25 cellular contexts compared by ENCODE assay signal in the genomic region with DNA sequence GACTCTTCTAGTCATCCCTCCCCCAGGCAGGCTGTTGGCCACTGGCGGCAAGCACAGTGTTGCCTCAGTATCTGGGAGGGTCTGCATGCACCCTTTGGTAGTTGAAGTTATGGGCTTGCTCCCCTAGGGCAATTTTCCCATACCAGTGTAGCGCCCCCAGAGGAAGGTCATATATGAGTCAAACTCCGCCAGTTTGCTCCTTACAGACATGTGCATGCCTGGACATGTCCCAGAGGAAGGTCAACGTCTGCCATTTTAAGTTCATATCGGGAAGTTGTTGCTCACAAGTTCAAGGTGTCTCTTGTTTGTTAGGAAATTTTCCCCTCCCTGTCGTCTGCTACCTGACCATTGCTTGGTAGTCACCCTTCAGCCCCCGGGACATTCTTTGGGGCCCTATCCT. TPM values are rescaled to one million over a fixed set of nuclear protein-coding genes. Genes with fewer than 3 reads are reported as not detected.
DNase-seq lines count a peak whose midpoint lies in the region; ATAC-seq and TF ChIP-seq lines count a peak whose summit lies in the region.
"Had no signal": no experiment of that assay in that cellular context is flagged by ENCODE, and none has a peak within 500 bp of the region (broad histone marks: within the 10 kb centered on the region; RNA-seq: fewer than 3 reads in every experiment).

No MANE protein-coding gene starts in this region.

- peaks cover 20% of the 10 kb centered on the region for H3K9me3 Mint-ChIP-seq in GM23338
- H3K9me3 Mint-ChIP-seq in glutamatergic neuron (ENCODE audit: unreplicated experiment): no peaks in the 10 kb centered on the region
- H3K9me3 Mint-ChIP-seq: activated B cell treated with CpG ODN at 0.5 μM for 24 hours had no signal

- no peak for ATAC-seq in GM23338
- ATAC-seq in GM18517 (IDR thresholded peaks at IDR 0.05; ENCODE audit: unreplicated experiment): no peak
- ATAC-seq in GM21737 (IDR thresholded peaks at IDR 0.05; ENCODE audit: unreplicated experiment): no peak
- ATAC-seq: esophagus mucosa, gastroesophageal sphincter, left lung had no signal

- no peaks in the 10 kb centered on the region for H4K20me1 ChIP-seq in GM23338 (replicated peaks; ENCODE audit: insufficient read depth)
- H4K20me1 ChIP-seq: BLaER1 had no signal

- peak overlapping the region; percentile 90 for H3K27ac Mint-ChIP-seq in GM23338
- H3K27ac Mint-ChIP-seq in glutamatergic neuron (ENCODE audit: unreplicated experiment): peak overlapping the region; percentile 8
- H3K27ac Mint-ChIP-seq: activated B cell treated with CpG ODN at 0.5 μM for 24 hours; T-helper 1 cell treated with Interleukin-12 subunit alpha and Interleukin-12 subunit beta and Interleukin-4 antibody, amounts not matched to agents 30 μg/mL and 1 μg/mL, for 36 hours had no signal

- H3K4me1 Mint-ChIP-seq in GM23338 (peaks cover under 1% of the 10 kb centered on the region; the same call in 2 of the 3 replicates), glutamatergic neuron (ENCODE audit: low read depth, unreplicated experiment) (no peaks in the 10 kb centered on the region)
- H3K4me1 Mint-ChIP-seq: activated B cell treated with CpG ODN at 0.5 μM for 24 hours had no signal

- H3K4me3 Mint-ChIP-seq in GM23338 (no peak overlapping the region), glutamatergic neuron (ENCODE audit: unreplicated experiment) (no peak overlapping the region)
- H3K4me3 Mint-ChIP-seq: activated B cell treated with CpG ODN at 0.5 μM for 24 hours; T-helper 1 cell treated with Interleukin-12 subunit alpha and Interleukin-12 subunit beta and Interleukin-4 antibody, amounts not matched to agents 30 μg/mL and 1 μg/mL, for 36 hours had no signal

- peaks cover 27% of the 10 kb centered on the region for H3K9me2 ChIP-seq in GM23338 (ENCODE audit: insufficient read depth)

- no peak for TF ChIP-seq POLR2A in NB4 (IDR thresholded peaks at IDR 0.05; ENCODE audit: extremely low read depth, insufficient read length)

- peak; percentile 41 to 51 for TF ChIP-seq CTCF in GM23338 (conservative IDR thresholded peaks at IDR 0.05; ENCODE audit: low read depth in 2 of 2)
- no peak for TF ChIP-seq CTCF in NB4 (IDR thresholded peaks at IDR 0.05; ENCODE audit: low read depth, low read length)
- no peak for TF ChIP-seq CTCF in glutamatergic neuron (IDR thresholded peaks at IDR 0.05; ENCODE audit: partially characterized antibody, unreplicated experiment)

- H2AFZ ChIP-seq in GM23338: peak overlapping the region; percentile 95

- no peaks in the 10 kb centered on the region for H3K79me2 ChIP-seq in GM23338 (replicated peaks; ENCODE audit: insufficient read depth)

- no peaks in the 10 kb centered on the region for H3K36me3 ChIP-seq in GM23338 (ENCODE audit: insufficient read depth)
- H3K36me3 ChIP-seq: adrenal gland, BLaER1, gastroesophageal sphincter, left lung, neutrophil had no signal

- H3K36me3 Mint-ChIP-seq in GM23338 (ENCODE audit: low read depth): peaks cover 11% of the 10 kb centered on the region; the same call in 2 of the 3 replicates
- H3K36me3 Mint-ChIP-seq in glutamatergic neuron (ENCODE audit: unreplicated experiment): no peaks in the 10 kb centered on the region

- H3K27me3 Mint-ChIP-seq in GM23338 (ENCODE audit: insufficient read depth, low read depth, poor library complexity) (no peaks in the 10 kb centered on the region), glutamatergic neuron (ENCODE audit: unreplicated experiment) (peaks cover 2% of the 10 kb centered on the region)
- H3K27me3 Mint-ChIP-seq: activated B cell treated with CpG ODN at 0.5 μM for 24 hours had no signal

- no peaks in the 10 kb centered on the region for H3F3A ChIP-seq in GM23338 (replicated peaks; ENCODE audit: low read depth)

- H3K27me3 ChIP-seq in GM23338 (ENCODE audit: insufficient read depth): no peaks in the 10 kb centered on the region
- H3K27me3 ChIP-seq: adrenal gland, BLaER1, gastroesophageal sphincter, left lung, neutrophil, testis had no signal

- H3K4me3 ChIP-seq in GM23338: no peak overlapping the region
- H3K4me3 ChIP-seq in NB4 (ENCODE audit: low read depth, low read length): no peak overlapping the region
- H3K4me3 ChIP-seq: adrenal gland, BLaER1, gastroesophageal sphincter, left lung, testis had no signal

- H3K27ac ChIP-seq in GM23338 (ENCODE audit: low read depth): no peak overlapping the region
- H3K27ac ChIP-seq in substantia nigra (ENCODE audit: low read depth, low read length, poor library complexity, severe bottlenecking): no peak overlapping the region
- H3K27ac ChIP-seq: adrenal gland, BLaER1, gastroesophageal sphincter, left lung, neutrophil, testis had no signal

- no peak overlapping the region for H3K4me2 ChIP-seq in GM23338
- H3K4me2 ChIP-seq: BLaER1 had no signal

- DNase-seq in DMS53 (lab: John Stamatoyannopoulos, UW): peak; percentile 4
- DNase-seq in DMS53 treated with DMSO at 0.1 percent for 48 hours (lab: John Stamatoyannopoulos, UW; ENCODE audit: unreplicated experiment): no peak
- peak; percentile 50 for DNase-seq in GM23338 (ENCODE audit: low spot score)
- DNase-seq in NB4 (ENCODE audit: low read depth): peak; percentile 8
- DNase-seq in glutamatergic neuron: no peak
- no peak for DNase-seq in substantia nigra (lab: John Stamatoyannopoulos, UW)
- DNase-seq: 8988T, activated B cell treated with CpG ODN at 0.5 μM for 24 hours, adrenal gland, HCEC 1CT, left lung, NCI-H446, SHP77, testis had no signal

- no peaks in the 10 kb centered on the region for H3K4me1 ChIP-seq in GM23338 (ENCODE audit: insufficient read depth)
- H3K4me1 ChIP-seq: adrenal gland, BLaER1, gastroesophageal sphincter, left lung, testis had no signal

TF ChIP-seq in GM23338, 12 proteins besides CTCF, POLR2A, EP300 and RAD21 (continues in another document):
- TF ChIP-seq, protein P1, sequence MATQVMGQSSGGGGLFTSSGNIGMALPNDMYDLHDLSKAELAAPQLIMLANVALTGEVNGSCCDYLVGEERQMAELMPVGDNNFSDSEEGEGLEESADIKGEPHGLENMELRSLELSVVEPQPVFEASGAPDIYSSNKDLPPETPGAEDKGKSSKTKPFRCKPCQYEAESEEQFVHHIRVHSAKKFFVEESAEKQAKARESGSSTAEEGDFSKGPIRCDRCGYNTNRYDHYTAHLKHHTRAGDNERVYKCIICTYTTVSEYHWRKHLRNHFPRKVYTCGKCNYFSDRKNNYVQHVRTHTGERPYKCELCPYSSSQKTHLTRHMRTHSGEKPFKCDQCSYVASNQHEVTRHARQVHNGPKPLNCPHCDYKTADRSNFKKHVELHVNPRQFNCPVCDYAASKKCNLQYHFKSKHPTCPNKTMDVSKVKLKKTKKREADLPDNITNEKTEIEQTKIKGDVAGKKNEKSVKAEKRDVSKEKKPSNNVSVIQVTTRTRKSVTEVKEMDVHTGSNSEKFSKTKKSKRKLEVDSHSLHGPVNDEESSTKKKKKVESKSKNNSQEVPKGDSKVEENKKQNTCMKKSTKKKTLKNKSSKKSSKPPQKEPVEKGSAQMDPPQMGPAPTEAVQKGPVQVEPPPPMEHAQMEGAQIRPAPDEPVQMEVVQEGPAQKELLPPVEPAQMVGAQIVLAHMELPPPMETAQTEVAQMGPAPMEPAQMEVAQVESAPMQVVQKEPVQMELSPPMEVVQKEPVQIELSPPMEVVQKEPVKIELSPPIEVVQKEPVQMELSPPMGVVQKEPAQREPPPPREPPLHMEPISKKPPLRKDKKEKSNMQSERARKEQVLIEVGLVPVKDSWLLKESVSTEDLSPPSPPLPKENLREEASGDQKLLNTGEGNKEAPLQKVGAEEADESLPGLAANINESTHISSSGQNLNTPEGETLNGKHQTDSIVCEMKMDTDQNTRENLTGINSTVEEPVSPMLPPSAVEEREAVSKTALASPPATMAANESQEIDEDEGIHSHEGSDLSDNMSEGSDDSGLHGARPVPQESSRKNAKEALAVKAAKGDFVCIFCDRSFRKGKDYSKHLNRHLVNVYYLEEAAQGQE (IDR thresholded peaks at IDR 0.05; ENCODE audit: unreplicated experiment): no peak
- TF ChIP-seq CREB1 (CRISPR knock-in tag; IDR thresholded peaks at IDR 0.05; ENCODE audit: low read depth): no peak
- no peak for TF ChIP-seq JUNB (IDR thresholded peaks at IDR 0.05; ENCODE audit: unreplicated experiment)
- no peak for TF ChIP-seq EZH2 (IDR thresholded peaks at IDR 0.05; ENCODE audit: low read depth, unreplicated experiment)
- TF ChIP-seq NANOG (IDR thresholded peaks at IDR 0.05; ENCODE audit: borderline replicate concordance): no peak
- TF ChIP-seq, protein P2, sequence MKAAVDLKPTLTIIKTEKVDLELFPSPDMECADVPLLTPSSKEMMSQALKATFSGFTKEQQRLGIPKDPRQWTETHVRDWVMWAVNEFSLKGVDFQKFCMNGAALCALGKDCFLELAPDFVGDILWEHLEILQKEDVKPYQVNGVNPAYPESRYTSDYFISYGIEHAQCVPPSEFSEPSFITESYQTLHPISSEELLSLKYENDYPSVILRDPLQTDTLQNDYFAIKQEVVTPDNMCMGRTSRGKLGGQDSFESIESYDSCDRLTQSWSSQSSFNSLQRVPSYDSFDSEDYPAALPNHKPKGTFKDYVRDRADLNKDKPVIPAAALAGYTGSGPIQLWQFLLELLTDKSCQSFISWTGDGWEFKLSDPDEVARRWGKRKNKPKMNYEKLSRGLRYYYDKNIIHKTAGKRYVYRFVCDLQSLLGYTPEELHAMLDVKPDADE (IDR thresholded peaks at IDR 0.05): no peak

RNA-seq across cellular contexts. Expression of a gene that starts 51.3 kb away (rescaled TPM):
- not detected in 2 replicates for total RNA-seq in GM23338 (2014; rRNA removed; shearing (Covaris generic))
- not detected in 2 replicates for polyA plus RNA-seq in GM23338 (2016; fragmentation: Nextera tagmentation; extraction: Ambion mirVana)
- total RNA-seq in glutamatergic neuron (ENCODE audit: unreplicated experiment): not detected
- total RNA-seq: activated B cell treated with CpG ODN at 0.5 μM for 24 hours; activated CD8-positive, alpha-beta memory T cell treated with anti-CD3 and anti-CD28 coated beads for 36 hours; cardiac septum; esophagus mucosa; gastroesophageal sphincter; left lung; mucosa of gallbladder; renal cortical epithelial cell had no signal

Comparison
In these comparisons a context has a peak if more than half of its experiments do, and no peak if none do; other contexts are left out.
1. DNase-seq: peak in DMS53 (single experiment), GM23338 (single experiment) and NB4 (single experiment); none in DMS53 treated with DMSO at 0.1 percent for 48 hours (single experiment), glutamatergic neuron (single experiment) and substantia nigra (0 of 49).
2. CTCF ChIP-seq: peak in GM23338 (2 of 2); none in NB4 (single experiment) and glutamatergic neuron (single experiment).